ENCODE assay signal across 15 cellular contexts in the genomic region with DNA sequence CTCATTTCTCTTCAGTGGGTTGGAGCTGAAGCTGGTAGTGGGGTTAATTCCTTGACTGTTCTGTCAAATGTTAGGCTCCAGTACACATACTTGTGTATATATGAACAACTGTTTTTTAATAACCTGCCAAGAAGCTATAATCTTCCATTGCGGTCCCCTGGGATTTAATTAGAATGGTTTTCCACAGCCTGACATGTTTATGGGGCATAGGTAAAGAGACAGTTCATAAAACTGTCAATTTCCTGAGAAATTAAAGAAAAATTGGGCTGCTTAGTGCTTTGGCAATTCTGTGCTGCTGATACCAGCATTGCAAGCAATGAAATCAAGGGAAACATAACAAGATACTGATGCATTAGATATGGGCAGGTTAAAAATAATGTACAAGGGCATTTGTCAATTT.
DNase-seq lines count a peak whose midpoint lies in the region; ATAC-seq and TF ChIP-seq lines count a peak whose summit lies in the region.
"Had no signal": no experiment of that assay in that cellular context is flagged by ENCODE, and none has a peak within 500 bp of the region (broad histone marks: within the 10 kb centered on the region; RNA-seq: fewer than 3 reads in every experiment).

No MANE protein-coding gene starts in this region.

- DNase-seq in NCI-H1417 (lab: John Stamatoyannopoulos, UW) (peak in 2 of 3 experiments; percentile 1 to 78), NCI-H1417 treated with DMSO at 0.1 percent for 48 hours (lab: John Stamatoyannopoulos, UW) (no peak), HEK293T (ENCODE audit: extremely low spot score) (no peak), NCI-H2227 treated with DMSO at 0.1 percent for 48 hours (lab: John Stamatoyannopoulos, UW) (peak; percentile 68), mucosa of gallbladder (ENCODE audit: low spot score) (no peak), left cardiac atrium (no peak)
- DNase-seq: AML-193; CD4-positive, alpha-beta T cell; DMS153; DMS79; GDM1; GM23248; HFFc6 had no signal

- POLR2A ChIA-PET in HEK293T (lab: Yijun Ruan, JAX) = no interaction called here

- intact Hi-C loops in left cardiac atrium (cut with DNase I) = no loop called here

- CTCF ChIA-PET in HEK293T (lab: Yijun Ruan, JAX) = no interaction called here

- ATAC-seq in left cardiac atrium (no peak), GM21786 (IDR thresholded peaks at IDR 0.05; ENCODE audit: unreplicated experiment) (no peak)
- ATAC-seq: A549 had no signal

TF ChIP-seq in HEK293T, 16 proteins besides CTCF, POLR2A, EP300 and RAD21:
- TF ChIP-seq ELF4 (IDR thresholded peaks at IDR 0.05) (no peak), LEF1 (IDR thresholded peaks at IDR 0.05; ENCODE audit: borderline replicate concordance) (no peak), BHLHE40 (IDR thresholded peaks at IDR 0.05; ENCODE audit: borderline replicate concordance) (no peak), TARDBP (IDR thresholded peaks at IDR 0.05) (no peak), CTBP1 (IDR thresholded peaks at IDR 0.05; ENCODE audit: borderline replicate concordance) (peak; percentile 63; the same call in 1 of the 2 replicates), FOXM1 (IDR thresholded peaks at IDR 0.05; ENCODE audit: borderline replicate concordance) (no peak), ZNF384 (IDR thresholded peaks at IDR 0.05) (no peak), HDGF (IDR thresholded peaks at IDR 0.05; ENCODE audit: borderline replicate concordance) (no peak), FOXA1 (IDR thresholded peaks at IDR 0.05) (no peak), NFRKB (IDR thresholded peaks at IDR 0.05) (no peak)
- TF ChIP-seq, protein P1, sequence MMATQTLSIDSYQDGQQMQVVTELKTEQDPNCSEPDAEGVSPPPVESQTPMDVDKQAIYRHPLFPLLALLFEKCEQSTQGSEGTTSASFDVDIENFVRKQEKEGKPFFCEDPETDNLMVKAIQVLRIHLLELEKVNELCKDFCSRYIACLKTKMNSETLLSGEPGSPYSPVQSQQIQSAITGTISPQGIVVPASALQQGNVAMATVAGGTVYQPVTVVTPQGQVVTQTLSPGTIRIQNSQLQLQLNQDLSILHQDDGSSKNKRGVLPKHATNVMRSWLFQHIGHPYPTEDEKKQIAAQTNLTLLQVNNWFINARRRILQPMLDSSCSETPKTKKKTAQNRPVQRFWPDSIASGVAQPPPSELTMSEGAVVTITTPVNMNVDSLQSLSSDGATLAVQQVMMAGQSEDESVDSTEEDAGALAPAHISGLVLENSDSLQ (IDR thresholded peaks at IDR 0.05) = peak; percentile 92

Comparison
In these comparisons a context has a peak if more than half of its experiments do, and no peak if none do; other contexts are left out.
1. DNase-seq: peak in NCI-H1417 (2 of 3) and NCI-H2227 treated with DMSO at 0.1 percent for 48 hours (single experiment); none in NCI-H1417 treated with DMSO at 0.1 percent for 48 hours (single experiment), HEK293T (single experiment), mucosa of gallbladder (single experiment) and left cardiac atrium (single experiment).